In genomic region chr5:179218586-179219330, GRCh38 we compare ENCODE assay signal across 18 cellular contexts.
DNase-seq lines count a peak whose midpoint lies in the region; ATAC-seq and TF ChIP-seq lines count a peak whose summit lies in the region.
"Had no signal": no experiment of that assay in that cellular context is flagged by ENCODE, and none has a peak within 500 bp of the region (broad histone marks: within the 10 kb centered on the region; RNA-seq: fewer than 3 reads in every experiment).

No MANE protein-coding gene starts in this region.

- H4K20me1 ChIP-seq in GM23248 (ENCODE audit: insufficient read depth) = no peaks in the 10 kb centered on the region

- H3K4me3 Mint-ChIP-seq in glutamatergic neuron (ENCODE audit: unreplicated experiment) = peak overlapping the region; percentile 40
- no peak overlapping the region for H3K4me3 Mint-ChIP-seq in neural crest cell
- H3K4me3 Mint-ChIP-seq: CD4-positive, alpha-beta memory T cell; GM23338 had no signal

- DNase-seq in Right ventricle myocardium inferior (ENCODE audit: missing footprints) (peak; percentile 35), right atrium auricular region (ENCODE audit: low spot score) (no peak), glutamatergic neuron (peak; percentile 76), neural crest cell (ENCODE audit: low read depth, low spot score) (no peak), uterus (no peak), GM23248 (no peak), NCI-H128 (lab: John Stamatoyannopoulos, UW; ENCODE audit: unreplicated experiment) (no peak)
- DNase-seq in stimulated activated naive CD4-positive, alpha-beta T cell (lab: John Stamatoyannopoulos, UW) = no peak
- DNase-seq: AML-193; CD4-positive, alpha-beta memory T cell; DMS153; DMS79; GDM1; HCEC 1CT had no signal

- H3K9ac ChIP-seq in GM23248 = no peak overlapping the region

- H3K36me3 ChIP-seq in right atrium auricular region = no peaks in the 10 kb centered on the region
- H3K36me3 ChIP-seq in uterus = no peaks in the 10 kb centered on the region
- H3K36me3 ChIP-seq in GM23248 (ENCODE audit: low read depth) = no peaks in the 10 kb centered on the region

- H2AFZ ChIP-seq in GM23248 = no peak overlapping the region
- H2AFZ ChIP-seq: GM23338 had no signal

- H3K36me3 Mint-ChIP-seq in glutamatergic neuron (ENCODE audit: unreplicated experiment) (peaks cover 15% of the 10 kb centered on the region), neural crest cell (ENCODE audit: low read depth) (peaks cover 12% of the 10 kb centered on the region)

- peaks cover 80% of the 10 kb centered on the region for H3K79me2 ChIP-seq in GM23248 (ENCODE audit: insufficient read depth)

- TF ChIP-seq CTCF in right atrium auricular region (IDR thresholded peaks at IDR 0.05) (no peak), glutamatergic neuron (IDR thresholded peaks at IDR 0.05; ENCODE audit: partially characterized antibody, unreplicated experiment) (no peak), neural crest cell (conservative IDR thresholded peaks at IDR 0.05) (no peak), uterus (IDR thresholded peaks at IDR 0.05) (no peak)

- H3K9me3 ChIP-seq in right atrium auricular region (no peaks in the 10 kb centered on the region), uterus (no peaks in the 10 kb centered on the region), GM23248 (ENCODE audit: low read depth) (no peaks in the 10 kb centered on the region)

- peak overlapping the region; percentile 74 for H3K27ac Mint-ChIP-seq in glutamatergic neuron (ENCODE audit: unreplicated experiment)
- peak overlapping the region; percentile 39 for H3K27ac Mint-ChIP-seq in neural crest cell (ENCODE audit: unreplicated experiment)
- H3K27ac Mint-ChIP-seq: CD4-positive, alpha-beta memory T cell; GM23338 had no signal

- H3K4me1 ChIP-seq in right atrium auricular region (no peaks in the 10 kb centered on the region), uterus (peaks cover 0 to 5% of the 10 kb centered on the region in 2 donors), GM23248 (ENCODE audit: insufficient read depth) (peaks cover 4% of the 10 kb centered on the region; the same call in 1 of the 2 replicates)
- H3K4me1 ChIP-seq: A549 had no signal

- H3K4me3 ChIP-seq in right atrium auricular region (no peak overlapping the region), uterus (no peak overlapping the region), GM23248 (no peak overlapping the region)
- H3K4me3 ChIP-seq: A549, GM23338 had no signal

- TF ChIP-seq POLR2A in uterus (IDR thresholded peaks at IDR 0.05) = no peak

- no peak for ATAC-seq in Right ventricle myocardium inferior
- ATAC-seq: A549, GM23338 had no signal

- peaks cover 18% of the 10 kb centered on the region for H3K27me3 Mint-ChIP-seq in glutamatergic neuron (ENCODE audit: unreplicated experiment)
- H3K27me3 Mint-ChIP-seq in neural crest cell (ENCODE audit: low read depth) = no peaks in the 10 kb centered on the region

- H3K9me2 ChIP-seq in GM23248 (ENCODE audit: insufficient read depth) = no peaks in the 10 kb centered on the region

- in situ Hi-C loops in GM23248 (cut with MboI) = no loop called here

- H3K27me3 ChIP-seq in right atrium auricular region (no peaks in the 10 kb centered on the region), uterus (no peaks in the 10 kb centered on the region), GM23248 (replicated peaks; ENCODE audit: insufficient read depth) (no peaks in the 10 kb centered on the region)

- 85 to 90% methylated on average over 15 of the region's 15 CpGs for WGBS in GM23248 (ENCODE audit: low coverage in 1 of 2, low lambda C conversion rate in 2 of 2, missing lambda C conversion rate in 2 of 2), 2 experiments

- intact Hi-C loops in Right ventricle myocardium inferior (cut with DNase I) (no loop called here), uterus (cut with DNase I; ENCODE audit: low total_unique reads) (no loop called here)

- H3K4me1 Mint-ChIP-seq in glutamatergic neuron (ENCODE audit: low read depth, unreplicated experiment) = peaks cover 38% of the 10 kb centered on the region
- H3K4me1 Mint-ChIP-seq in neural crest cell = peaks cover 15% of the 10 kb centered on the region

- no peak overlapping the region for H3K4me2 ChIP-seq in GM23248 (ENCODE audit: unreplicated experiment)
- H3K4me2 ChIP-seq: A549, GM23338 had no signal

- H3K9me3 Mint-ChIP-seq in glutamatergic neuron (ENCODE audit: unreplicated experiment) (peaks cover 16% of the 10 kb centered on the region), neural crest cell (peaks cover 10% of the 10 kb centered on the region)

- H3K27ac ChIP-seq in right atrium auricular region (no peak overlapping the region), uterus (peak overlapping the region; percentile 55 to 56), GM23248 (no peak overlapping the region)
- H3K27ac ChIP-seq: 22Rv1, A549, C4-2B had no signal

- H3F3A ChIP-seq in GM23248 (ENCODE audit: insufficient read depth) = peaks cover 19% of the 10 kb centered on the region; the same call in 1 of the 2 replicates

Comparison
In these comparisons a context has a peak if more than half of its experiments do, and no peak if none do; other contexts are left out.
1. DNase-seq: peak in Right ventricle myocardium inferior (single experiment) and glutamatergic neuron (single experiment); none in right atrium auricular region (single experiment), neural crest cell (single experiment), uterus (0 of 2), stimulated activated naive CD4-positive, alpha-beta T cell (0 of 6), GM23248 (single experiment) and NCI-H128 (single experiment).
2. H3K27ac ChIP-seq: peak in uterus (2 of 2); none in right atrium auricular region (0 of 2) and GM23248 (single experiment).